Comparison of ENCODE assay signal across 13 cellular contexts in the genomic region with DNA sequence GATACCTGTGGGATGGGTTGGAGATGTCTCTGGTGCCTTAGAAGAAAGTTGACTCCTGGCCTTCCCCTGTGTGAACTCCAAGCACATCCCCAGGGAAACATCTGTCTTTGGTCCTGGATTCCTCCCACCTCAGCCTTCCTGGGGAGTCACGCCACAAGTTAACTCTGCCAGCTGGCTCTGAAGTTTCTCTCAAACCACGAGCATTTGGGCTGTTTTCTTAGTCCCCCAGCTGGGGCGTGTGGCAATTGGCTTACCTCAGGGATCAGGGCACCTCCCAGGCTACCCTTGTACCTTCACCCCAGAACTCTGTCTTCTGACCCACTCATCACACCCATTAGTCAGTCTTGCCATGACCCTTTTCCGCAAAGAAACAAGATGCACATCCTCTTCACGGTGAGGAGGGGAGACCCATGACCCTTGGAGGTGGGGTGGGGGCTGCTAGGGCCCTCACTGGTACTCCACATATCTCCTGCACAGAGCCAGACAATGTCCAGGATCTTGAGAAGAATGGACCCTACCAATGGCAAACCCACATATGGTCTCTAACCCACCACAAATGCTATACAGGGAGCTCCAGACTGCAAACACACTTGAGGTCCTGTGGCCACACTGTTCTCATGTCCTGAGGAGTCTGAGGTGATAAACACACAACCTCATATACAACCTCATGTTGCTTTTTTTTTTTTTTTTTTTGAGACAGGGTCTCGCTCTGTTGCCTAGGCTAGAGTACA. TPM values are rescaled to one million over a fixed set of nuclear protein-coding genes. Genes with fewer than 3 reads are reported as not detected.
DNase-seq lines count a peak whose midpoint lies in the region; TF ChIP-seq lines count a peak whose summit lies in the region.
"Had no signal": no experiment of that assay in that cellular context is flagged by ENCODE, and none has a peak within 500 bp of the region (broad histone marks: within the 10 kb centered on the region; RNA-seq: fewer than 3 reads in every experiment).

No MANE protein-coding gene starts in this region.

- no peaks in the 10 kb centered on the region for H3K9me3 Mint-ChIP-seq in endothelial cell (ENCODE audit: unreplicated experiment)
- no peaks in the 10 kb centered on the region for H3K9me3 Mint-ChIP-seq in type B pancreatic cell

- peak overlapping the region; percentile 36 for H3K27ac Mint-ChIP-seq in endothelial cell (ENCODE audit: unreplicated experiment)
- no peak overlapping the region for H3K27ac Mint-ChIP-seq in type B pancreatic cell

- H3K9me3 ChIP-seq in HAP-1: no peaks in the 10 kb centered on the region

- DNase-seq in stimulated activated CD4-positive, alpha-beta T cell treated with anti-CD3 and anti-CD28 coated beads, Interleukin-15, amount 100 ng/mL, for 24 hours: peak; percentile 21
- no peak for DNase-seq in stimulated activated CD4-positive, alpha-beta T cell treated with anti-CD3 and anti-CD28 coated beads, Interleukin-1b, Interleukin-23, amount 100 ng/mL, for 48 hours
- DNase-seq in RPMI7951 (ENCODE audit: low read depth) (peak; percentile 18), endothelial cell (ENCODE audit: low spot score) (no peak), type B pancreatic cell (ENCODE audit: extremely low spot score, unreplicated experiment) (no peak), HAP-1 (ENCODE audit: low spot score in 2 of 2) (no peak), NCI-H446 (lab: John Stamatoyannopoulos, UW) (no peak), middle frontal gyrus (ENCODE audit: extremely low spot score, low spot score) (no peak)
- DNase-seq: COR-L47, mesendoderm, NCI-H2081, T1000 had no signal

- peaks cover 41% of the 10 kb centered on the region for H3K36me3 ChIP-seq in HAP-1 (replicated peaks)
- H3K36me3 ChIP-seq: cardiac muscle cell had no signal

- no peaks in the 10 kb centered on the region for H3K27me3 ChIP-seq in HAP-1 (ENCODE audit: low read depth)
- H3K27me3 ChIP-seq: cardiac muscle cell had no signal

- no peak overlapping the region for H3K4me3 ChIP-seq in HAP-1
- H3K4me3 ChIP-seq: cardiac muscle cell had no signal

- in situ Hi-C loops in HAP-1 (cut with MboI; ENCODE audit: low sequenced_read_pairs): no loop called here

- H3K36me3 Mint-ChIP-seq in endothelial cell (ENCODE audit: low read depth, unreplicated experiment) (peaks cover 16% of the 10 kb centered on the region), type B pancreatic cell (no peaks in the 10 kb centered on the region)

- TF ChIP-seq CTCF in endothelial cell (IDR thresholded peaks at IDR 0.05; ENCODE audit: unreplicated experiment): no peak
- TF ChIP-seq CTCF in type B pancreatic cell (conservative IDR thresholded peaks at IDR 0.05): no peak

- peaks cover 2% of the 10 kb centered on the region for H3K4me1 Mint-ChIP-seq in endothelial cell (ENCODE audit: unreplicated experiment)
- H3K4me1 Mint-ChIP-seq in type B pancreatic cell (ENCODE audit: unreplicated experiment): no peaks in the 10 kb centered on the region

- H3K27me3 Mint-ChIP-seq in endothelial cell (ENCODE audit: unreplicated experiment) (peaks cover 13% of the 10 kb centered on the region), type B pancreatic cell (peaks cover 13% of the 10 kb centered on the region)

- peaks cover 11% of the 10 kb centered on the region for H3K4me1 ChIP-seq in HAP-1

- peak overlapping the region; percentile 47 for H3K4me3 Mint-ChIP-seq in endothelial cell (ENCODE audit: unreplicated experiment)
- peak overlapping the region; percentile 57 for H3K4me3 Mint-ChIP-seq in type B pancreatic cell

RNA-seq across cellular contexts. Expression of a gene that starts 3.9 kb away (rescaled TPM):
- 2.6 and 4.2 TPM in 2 replicates for total RNA-seq in RPMI7951 (2014; rRNA removed; shearing (Covaris generic))
- 149 TPM for total RNA-seq in endothelial cell (ENCODE audit: unreplicated experiment)
- total RNA-seq in type B pancreatic cell (ENCODE audit: low replicate concordance): 30.7 and 40.4 TPM in 2 replicates

RNA-seq across cellular contexts. Expression of a gene that starts 14.9 kb away (rescaled TPM):
- total RNA-seq in RPMI7951 (2014; rRNA removed; shearing (Covaris generic)): 136 and 145 TPM in 2 replicates
- total RNA-seq in endothelial cell (ENCODE audit: unreplicated experiment) (165 TPM), type B pancreatic cell (ENCODE audit: low replicate concordance) (73.8 and 97.7 TPM in 2 replicates)

RNA-seq across cellular contexts. Expression of a gene that starts 17.6 kb away (rescaled TPM):
- 35.3 and 37.1 TPM in 2 replicates for total RNA-seq in RPMI7951 (2014; rRNA removed; shearing (Covaris generic))
- total RNA-seq in endothelial cell (ENCODE audit: unreplicated experiment) (237 TPM), type B pancreatic cell (ENCODE audit: low replicate concordance) (143 and 220 TPM in 2 replicates)

Comparison
In these comparisons a context has a peak if more than half of its experiments do, and no peak if none do; other contexts are left out.
1. DNase-seq: peak in stimulated activated CD4-positive, alpha-beta T cell treated with anti-CD3 and anti-CD28 coated beads, Interleukin-15, amount 100 ng/mL, for 24 hours (single experiment) and RPMI7951 (single experiment); none in stimulated activated CD4-positive, alpha-beta T cell treated with anti-CD3 and anti-CD28 coated beads, Interleukin-1b, Interleukin-23, amount 100 ng/mL, for 48 hours (single experiment), endothelial cell (single experiment), type B pancreatic cell (single experiment), HAP-1 (0 of 2), NCI-H446 (0 of 2) and middle frontal gyrus (single experiment).